In genomic region chr2:184727813-184728212, GRCh38 we compare ENCODE assay signal across 28 cellular contexts.
"Had no signal": no experiment of that assay in that cellular context is flagged by ENCODE, and none has a peak within 500 bp of the region (broad histone marks: within the 10 kb centered on the region; RNA-seq: fewer than 3 reads in every experiment).

No MANE protein-coding gene starts in this region.

- H3K4me3 ChIP-seq: cardiac muscle cell, MG63, Peyer's patch, SJSA1 had no signal

- H3K4me3 Mint-ChIP-seq: activated B cell treated with CpG ODN at 0.5 μM for 24 hours; activated CD4-positive, alpha-beta T cell treated with anti-CD3 and anti-CD28 coated beads, Interleukin-2, amount 10 ng/mL, durations not matched to agents 24 days and 14 days; activated naive CD4-positive, alpha-beta T cell treated with anti-CD3 and anti-CD28 coated beads, Interleukin-2, amount 10 ng/mL, durations not matched to agents 7 days and 5 days; activated naive CD8-positive, alpha-beta T cell treated with anti-CD3 and anti-CD28 coated beads for 36 hours; activated T-cell treated with anti-CD3 and anti-CD28 coated beads, Interleukin-2, amount 50 U/mL, for 4 hours; T-helper 1 cell treated with Interleukin-12 subunit alpha and Interleukin-12 subunit beta and Interleukin-4 antibody, amounts not matched to agents 30 μg/mL and 1 μg/mL, for 36 hours had no signal

- H3K36me3 Mint-ChIP-seq: activated naive CD4-positive, alpha-beta T cell treated with anti-CD3 and anti-CD28 coated beads, Interleukin-2, amount 10 ng/mL, durations not matched to agents 7 days and 5 days; activated naive CD8-positive, alpha-beta T cell treated with anti-CD3 and anti-CD28 coated beads for 36 hours had no signal

- DNase-seq: activated B cell treated with CpG ODN at 0.5 μM for 24 hours; activated CD4-positive, alpha-beta T cell treated with anti-CD3 and anti-CD28 coated beads for 1 hour; activated CD4-positive, alpha-beta T cell treated with anti-CD3 and anti-CD28 coated beads, Interleukin-2, amount 10 ng/mL, durations not matched to agents 24 days and 14 days; activated CD4-positive, alpha-beta T cell treated with anti-CD3 and anti-CD28 coated beads, Interleukin-2, amount 50 U/mL, for 48 hours; activated effector memory CD4-positive, alpha-beta T cell treated with anti-CD3 and anti-CD28 coated beads, Interleukin-2, amount 50 U/mL, for 16 hours; activated naive CD4-positive, alpha-beta T cell treated with anti-CD3 and anti-CD28 coated beads, Interleukin-2, amount 10 ng/mL, durations not matched to agents 7 days and 5 days; activated naive CD8-positive, alpha-beta T cell treated with anti-CD3 and anti-CD28 coated beads for 36 hours; activated T-cell treated with anti-CD3 and anti-CD28 coated beads, Interleukin-2, amount 50 U/mL, for 4 hours; brain microvascular endothelial cell; MG63; NCI-H1092 treated with DMSO at 0.1 percent for 48 hours; NCI-H1417 treated with DMSO at 0.1 percent for 48 hours; NCI-H1694 treated with DMSO at 0.1 percent for 48 hours; NCI-H2029 treated with DMSO at 0.1 percent for 48 hours; NCI-H345; NCI-H510A; NCI-H526 treated with DMSO at 0.1 percent for 48 hours; NCI-H82; NK-92 treated with Interleukin-12 subunit alpha and Interleukin-12 subunit beta, amount 100 ng/mL, for 24 hours; Peyer's patch; SHP77; T1000 had no signal

- H3K4me2 ChIP-seq: KMS-11 had no signal

- H3K36me3 ChIP-seq: brain microvascular endothelial cell, cardiac muscle cell, MG63, Peyer's patch, SJSA1 had no signal

- H3K4me1 Mint-ChIP-seq: activated CD4-positive, alpha-beta T cell treated with anti-CD3 and anti-CD28 coated beads, Interleukin-2, amount 10 ng/mL, durations not matched to agents 24 days and 14 days; activated naive CD4-positive, alpha-beta T cell treated with anti-CD3 and anti-CD28 coated beads, Interleukin-2, amount 10 ng/mL, durations not matched to agents 7 days and 5 days; activated naive CD8-positive, alpha-beta T cell treated with anti-CD3 and anti-CD28 coated beads for 36 hours had no signal

- H3K27ac ChIP-seq: brain microvascular endothelial cell, cardiac muscle cell, KMS-11, Peyer's patch, RWPE1, SJSA1 had no signal

- H3K27me3 Mint-ChIP-seq: activated B cell treated with CpG ODN at 0.5 μM for 24 hours; activated CD4-positive, alpha-beta T cell treated with anti-CD3 and anti-CD28 coated beads, Interleukin-2, amount 10 ng/mL, durations not matched to agents 24 days and 14 days; activated naive CD4-positive, alpha-beta T cell treated with anti-CD3 and anti-CD28 coated beads, Interleukin-2, amount 10 ng/mL, durations not matched to agents 7 days and 5 days; activated naive CD8-positive, alpha-beta T cell treated with anti-CD3 and anti-CD28 coated beads for 36 hours had no signal

- H3K4me1 ChIP-seq: Peyer's patch, SJSA1 had no signal

- H3K9me3 Mint-ChIP-seq: activated B cell treated with CpG ODN at 0.5 μM for 24 hours; activated CD4-positive, alpha-beta T cell treated with anti-CD3 and anti-CD28 coated beads, Interleukin-2, amount 10 ng/mL, durations not matched to agents 24 days and 14 days; activated naive CD8-positive, alpha-beta T cell treated with anti-CD3 and anti-CD28 coated beads for 36 hours; activated T-cell treated with anti-CD3 and anti-CD28 coated beads, Interleukin-2, amount 50 U/mL, for 4 hours; T-helper 1 cell treated with Interleukin-12 subunit alpha and Interleukin-12 subunit beta and Interleukin-4 antibody, amounts not matched to agents 30 μg/mL and 1 μg/mL, for 36 hours had no signal

- H3K9ac ChIP-seq: KMS-11 had no signal

- H3K9me3 ChIP-seq: MG63, Peyer's patch, SJSA1 had no signal

- ATAC-seq: activated T-cell treated with anti-CD3 and anti-CD28 coated beads, Interleukin-2, amount 50 U/mL, for 4 hours; SK-N-SH treated with all-trans-retinoic acid at 6 μM for 48 hours had no signal

- H3K27ac Mint-ChIP-seq: activated B cell treated with CpG ODN at 0.5 μM for 24 hours; activated CD4-positive, alpha-beta T cell treated with anti-CD3 and anti-CD28 coated beads, Interleukin-2, amount 10 ng/mL, durations not matched to agents 24 days and 14 days; activated naive CD4-positive, alpha-beta T cell treated with anti-CD3 and anti-CD28 coated beads, Interleukin-2, amount 10 ng/mL, durations not matched to agents 7 days and 5 days; activated naive CD8-positive, alpha-beta T cell treated with anti-CD3 and anti-CD28 coated beads for 36 hours; T-helper 1 cell treated with Interleukin-12 subunit alpha and Interleukin-12 subunit beta and Interleukin-4 antibody, amounts not matched to agents 30 μg/mL and 1 μg/mL, for 36 hours had no signal

- H3K27me3 ChIP-seq: brain microvascular endothelial cell, cardiac muscle cell, MG63, Peyer's patch, SJSA1 had no signal
